In genomic region chr7:76583636-76584281, GRCh38 we compare ENCODE assay signal across 9 cellular contexts. TPM values are rescaled to one million over a fixed set of nuclear protein-coding genes. Genes with fewer than 3 reads are reported as not detected.
DNase-seq lines count a peak whose midpoint lies in the region; ATAC-seq and TF ChIP-seq lines count a peak whose summit lies in the region.
"Not testable (repeated sequence)": the region's sequence is repeated elsewhere in the genome, so short reads cannot be mapped to it uniquely, and the experiment has no call there.
"Had no signal": no experiment of that assay in that cellular context is flagged by ENCODE, and none has a peak within 500 bp of the region (broad histone marks: within the 10 kb centered on the region; RNA-seq: fewer than 3 reads in every experiment).

No MANE protein-coding gene starts in this region.

- H3K4me1 Mint-ChIP-seq in CD8-positive, alpha-beta memory T cell = peaks cover 44 to 57% (median 57%) of the 10 kb centered on the region in 3 donors
- H3K4me1 Mint-ChIP-seq in activated T-cell treated with anti-CD3 and anti-CD28 coated beads, Interleukin-2, amount 50 U/mL, for 72 hours (ENCODE audit: low read depth) = peaks cover 51% of the 10 kb centered on the region
- not testable (repeated sequence) for H3K4me1 Mint-ChIP-seq in type B pancreatic cell (ENCODE audit: unreplicated experiment)

- peak overlapping the region in 7 of 8 donors; percentile 12 to 89 (median 77) for H3K27ac Mint-ChIP-seq in CD8-positive, alpha-beta memory T cell
- H3K27ac Mint-ChIP-seq in activated T-cell treated with anti-CD3 and anti-CD28 coated beads, Interleukin-2, amount 50 U/mL, for 72 hours = peak overlapping the region; percentile 99
- peak overlapping the region; percentile 80 for H3K27ac Mint-ChIP-seq in type B pancreatic cell

- CTCF ChIA-PET in CD8-positive, alpha-beta memory T cell (lab: Charles Lee); mammary epithelial cell (lab: Charles Lee; ENCODE audit: low non-redundant PET): not testable (repeated sequence)

- H3K4me1 ChIP-seq in CD8-positive, alpha-beta memory T cell (ENCODE audit: insufficient read depth, low read length); liver (ENCODE audit: control insufficient read depth in 4 of 4, insufficient read depth in 4 of 4, low read length in 3 of 4): not testable (repeated sequence)
- peaks cover 19% of the 10 kb centered on the region for H3K4me1 ChIP-seq in mammary epithelial cell (ENCODE audit: insufficient read depth, low read length)

- BruUV-seq in mammary epithelial cell (replicated peaks; lab: Mats Ljungman, UMichigan) = not testable (repeated sequence)

- peak overlapping the region in 4 of 7 donors; percentile 45 to 63 (median 55) for H3K4me3 Mint-ChIP-seq in CD8-positive, alpha-beta memory T cell
- H3K4me3 Mint-ChIP-seq in activated T-cell treated with anti-CD3 and anti-CD28 coated beads, Interleukin-2, amount 50 U/mL, for 72 hours = peak overlapping the region; percentile 53 to 94
- peak overlapping the region; percentile 20 for H3K4me3 Mint-ChIP-seq in type B pancreatic cell

- POLR2A ChIA-PET in CD8-positive, alpha-beta memory T cell (lab: Charles Lee) = not testable (repeated sequence)

- H3K9me3 ChIP-seq in CD8-positive, alpha-beta memory T cell (ENCODE audit: low read length); mammary epithelial cell (replicated peaks; ENCODE audit: insufficient read depth, low read length); liver (ENCODE audit: control insufficient read depth in 4 of 4, low read length in 3 of 4): not testable (repeated sequence)

- H4K20me1 ChIP-seq in mammary epithelial cell (ENCODE audit: insufficient read depth, low read length) = not testable (repeated sequence)

- H3K79me2 ChIP-seq in mammary epithelial cell (ENCODE audit: insufficient read depth, low read length) = peaks cover 56% of the 10 kb centered on the region

- not testable (repeated sequence) for H3K4me3 ChIP-seq in CD8-positive, alpha-beta memory T cell (ENCODE audit: low read length); mammary epithelial cell (replicated peaks in 1 of 3; ENCODE audit: insufficient read depth in 1 of 3, low read depth in 2 of 3, low read length in 3 of 3); fibroblast of the aortic adventitia (ENCODE audit: low read depth, low read length); liver (ENCODE audit: low read depth in 1 of 3, low read length in 3 of 3)

- not testable (repeated sequence) for H3K27me3 Mint-ChIP-seq in CD8-positive, alpha-beta memory T cell; activated T-cell treated with anti-CD3 and anti-CD28 coated beads, Interleukin-2, amount 50 U/mL, for 72 hours (ENCODE audit: low read depth); type B pancreatic cell

- not testable (repeated sequence) for H3K36me3 ChIP-seq in CD8-positive, alpha-beta memory T cell (ENCODE audit: insufficient read depth, low read length); mammary epithelial cell (ENCODE audit: insufficient read depth, low read length); liver (ENCODE audit: control insufficient read depth in 4 of 4, insufficient read depth in 3 of 4, low read depth in 1 of 4, low read length in 3 of 4)

- not testable (repeated sequence) for ATAC-seq in activated T-cell treated with anti-CD3 and anti-CD28 coated beads, Interleukin-2, amount 50 U/mL, for 72 hours (replicated peaks in 1 of 2)

- intact Hi-C loops in mammary epithelial cell (cut with micrococcal nuclease) = not testable (repeated sequence)

- WGBS in mammary epithelial cell (ENCODE audit: low coverage, missing lambda C conversion rate) = 53% methylated on average over 5 of the region's 5 CpGs
- 68% methylated on average over 5 of the region's 5 CpGs for WGBS in liver

- TF ChIP-seq CTCF in mammary epithelial cell (conservative IDR thresholded peaks at IDR 0.05 in 1 of 2, IDR thresholded peaks at IDR 0.05 in 1 of 2; ENCODE audit: extremely low read depth in 1 of 2, insufficient read depth in 1 of 2, low read depth in 1 of 2, low read length in 2 of 2); fibroblast of the aortic adventitia (IDR thresholded peaks at IDR 0.05; ENCODE audit: insufficient read depth, low read length); liver (IDR thresholded peaks at IDR 0.05; ENCODE audit: low read depth, low read length, missing input control); type B pancreatic cell (conservative IDR thresholded peaks at IDR 0.05): not testable (repeated sequence)

- H3K36me3 Mint-ChIP-seq in CD8-positive, alpha-beta memory T cell; activated T-cell treated with anti-CD3 and anti-CD28 coated beads, Interleukin-2, amount 50 U/mL, for 72 hours (ENCODE audit: insufficient read depth in 2 of 2): not testable (repeated sequence)
- peaks cover 10% of the 10 kb centered on the region for H3K36me3 Mint-ChIP-seq in type B pancreatic cell

- H3K9ac ChIP-seq in mammary epithelial cell (ENCODE audit: insufficient read depth, low read length) = peak overlapping the region; percentile 13
- H3K9ac ChIP-seq in liver (ENCODE audit: low read depth in 1 of 2, low read length in 2 of 2) = not testable (repeated sequence)

- not testable (repeated sequence) for H3K27ac ChIP-seq in CD8-positive, alpha-beta memory T cell (ENCODE audit: low read depth, low read length)
- H3K27ac ChIP-seq in mammary epithelial cell (ENCODE audit: insufficient read depth, low read depth, low read length) (peak overlapping the region; percentile 57), liver (ENCODE audit: low read depth in 1 of 2, low read length in 2 of 2) (peak overlapping the region in 1 of 2 donors; percentile 50)

- H2AFZ ChIP-seq in mammary epithelial cell (ENCODE audit: low read depth, low read length) = not testable (repeated sequence)

- not testable (repeated sequence) for TF ChIP-seq RAD21 in liver (IDR thresholded peaks at IDR 0.05)

- peak overlapping the region; percentile 54 for H3K4me2 ChIP-seq in mammary epithelial cell (ENCODE audit: insufficient read depth, low read depth, low read length)

- in situ Hi-C loops in mammary epithelial cell (cut with MboI; ENCODE audit: low sequenced_read_pairs in 2 of 2) = not testable (repeated sequence)

- not testable (repeated sequence) for H3K27me3 ChIP-seq in CD8-positive, alpha-beta memory T cell (ENCODE audit: insufficient read depth, low read length, poor library complexity, severe bottlenecking); mammary epithelial cell (ENCODE audit: insufficient read depth, low read length); liver (ENCODE audit: control insufficient read depth in 4 of 4, insufficient read depth in 4 of 4, low read length in 3 of 4)

- dilution Hi-C loops in mammary epithelial cell (cut with HindIII; ENCODE audit: low sequenced_read_pairs) = not testable (repeated sequence)

- not testable (repeated sequence) for H3K9me3 Mint-ChIP-seq in CD8-positive, alpha-beta memory T cell; activated T-cell treated with anti-CD3 and anti-CD28 coated beads, Interleukin-2, amount 50 U/mL, for 72 hours; type B pancreatic cell

- DNase-seq in CD8-positive, alpha-beta memory T cell; activated T-cell treated with anti-CD3 and anti-CD28 coated beads, Interleukin-2, amount 50 U/mL, for 72 hours; type B pancreatic cell (ENCODE audit: extremely low spot score, unreplicated experiment): not testable (repeated sequence)
- DNase-seq in NCI-H226 = peak; percentile 25
- DNase-seq in mammary epithelial cell = peak; percentile 41
- peak; percentile 86 for DNase-seq in fibroblast of the aortic adventitia (ENCODE audit: low read depth)
- DNase-seq in pulmonary artery endothelial cell (ENCODE audit: low read depth, low spot score) = peak; percentile 68

RNA-seq across cellular contexts. Expression of gene SPDYE16, which starts 40.7 kb away (rescaled TPM):
- under 1 TPM; 0.20 to 0.42 TPM for total RNA-seq in CD8-positive, alpha-beta memory T cell
- polyA plus RNA-seq in CD8-positive, alpha-beta memory T cell = 0.13 TPM
- total RNA-seq in activated T-cell treated with anti-CD3 and anti-CD28 coated beads, Interleukin-2, amount 50 U/mL, for 72 hours = under 1 TPM in 1 of 2 donors, not detected in 1; 0.58 TPM
- under 1 TPM in 1 of 2 donors, not detected in 1; under 0.01 TPM for total RNA-seq in mammary epithelial cell
- polyA plus RNA-seq in mammary epithelial cell = not detected
- polyA minus RNA-seq in mammary epithelial cell = not detected
- 0.09 and 0.33 TPM in 2 replicates for total RNA-seq in fibroblast of the aortic adventitia (ENCODE audit: low replicate concordance)
- total RNA-seq in liver = under 1 TPM; 0.17 to 0.28 TPM
- polyA plus RNA-seq in liver = under 1 TPM; 0.05 to 0.50 TPM
- total RNA-seq in pulmonary artery endothelial cell = 0.28 TPM in 1 of 2 replicates, not detected in the other
- 0.19 and 0.51 TPM in 2 replicates for total RNA-seq in type B pancreatic cell (ENCODE audit: low replicate concordance)
- total RNA-seq: cardiac septum had no signal

RNA-seq across cellular contexts. Expression of gene POMZP3, which starts 43.3 kb away (rescaled TPM):
- 10 to 100 TPM; 19.0 to 19.2 TPM for total RNA-seq in CD8-positive, alpha-beta memory T cell
- 10.6 TPM for polyA plus RNA-seq in CD8-positive, alpha-beta memory T cell
- total RNA-seq in activated T-cell treated with anti-CD3 and anti-CD28 coated beads, Interleukin-2, amount 50 U/mL, for 72 hours = 10 to 100 TPM; 11.0 to 14.5 TPM
- total RNA-seq in mammary epithelial cell (10 to 100 TPM in 1 of 2 donors, 1 to 10 TPM in 1; 4.5 to 10.1 TPM), fibroblast of the aortic adventitia (ENCODE audit: low replicate concordance) (7.7 and 9.6 TPM in 2 replicates), liver (1 to 10 TPM in 1 of 2 donors, under 1 TPM in 1; 0.67 to 1.9 TPM), pulmonary artery endothelial cell (2.3 and 4.8 TPM in 2 replicates), type B pancreatic cell (ENCODE audit: low replicate concordance) (8.9 and 10.5 TPM in 2 replicates)
- polyA plus RNA-seq in mammary epithelial cell (3.8 TPM), liver (1 to 10 TPM; 1.8 to 3.0 TPM)
- polyA minus RNA-seq in mammary epithelial cell = 13.1 TPM

Comparison
In these comparisons a context has a peak if more than half of its experiments do, and no peak if none do; other contexts are left out.
1. H3K4me3 Mint-ChIP-seq: peak in every context shown above with its lines; median percentile 74 in activated T-cell treated with anti-CD3 and anti-CD28 coated beads, Interleukin-2, amount 50 U/mL, for 72 hours; 55 in CD8-positive, alpha-beta memory T cell; 20 in type B pancreatic cell.